Comparison of ENCODE assay signal across 14 cellular contexts in genomic region chr2:9596621-9597311, GRCh38. TPM values are rescaled to one million over a fixed set of nuclear protein-coding genes. Genes with fewer than 3 reads are reported as not detected.
DNase-seq lines count a peak whose midpoint lies in the region; ATAC-seq and TF ChIP-seq lines count a peak whose summit lies in the region.
"Had no signal": no experiment of that assay in that cellular context is flagged by ENCODE, and none has a peak within 500 bp of the region (broad histone marks: within the 10 kb centered on the region; RNA-seq: fewer than 3 reads in every experiment).

No MANE protein-coding gene starts in this region.

- peaks cover 24% of the 10 kb centered on the region for H3K4me1 ChIP-seq in foreskin keratinocyte

- ATAC-seq in naive B cell (ENCODE audit: low read depth in 2 of 2), result no peak
- ATAC-seq in GM21737 (IDR thresholded peaks at IDR 0.05; ENCODE audit: unreplicated experiment), result no peak
- no peak for ATAC-seq in foreskin keratinocyte

- H3K9me3 Mint-ChIP-seq in CD14-positive monocyte (peaks cover 4 to 20% (median 12%) of the 10 kb centered on the region in 7 donors), naive B cell (peaks cover 0 to 15% (median 9%) of the 10 kb centered on the region in 7 donors)
- peaks cover 19% of the 10 kb centered on the region for H3K9me3 Mint-ChIP-seq in activated CD4-positive, alpha-beta memory T cell treated with anti-CD3 and anti-CD28 coated beads for 36 hours

- H3K4me3 ChIP-seq in GM12864 (ENCODE audit: low read depth, low read length), result peak overlapping the region; percentile 34
- H3K4me3 ChIP-seq: tibial artery had no signal

- DNase-seq in CD14-positive monocyte (ENCODE audit: low spot score) (no peak), GM12864 (ENCODE audit: low read depth) (no peak), naive B cell (no peak), NOMO-1 treated with DMSO at 0.1 percent for 48 hours (lab: John Stamatoyannopoulos, UW; ENCODE audit: unreplicated experiment) (no peak), foreskin keratinocyte (no peak), GOT3 (lab: John Stamatoyannopoulos, UW) (no peak)
- peak; percentile 23 for DNase-seq in activated CD4-positive, alpha-beta memory T cell treated with anti-CD3 and anti-CD28 coated beads for 36 hours
- DNase-seq: activated CD8-positive, alpha-beta memory T cell treated with anti-CD3 and anti-CD28 coated beads, Interleukin-2, amount 50 U/mL, for 4 hours; dermis blood vessel endothelial cell; NCI-H1105 treated with DMSO at 0.1 percent for 48 hours; stimulated activated CD4-positive, alpha-beta T cell treated with anti-CD3 and anti-CD28 coated beads, Interleukin-15, amount 100 ng/mL, for 24 hours; tibial artery had no signal

- TF ChIP-seq CTCF in CD14-positive monocyte (IDR thresholded peaks at IDR 0.05) (no peak), GM12864 (IDR thresholded peaks at IDR 0.05; ENCODE audit: low read depth, low read length, missing control alignments) (no peak), foreskin keratinocyte (conservative IDR thresholded peaks at IDR 0.05) (no peak)

- no peak overlapping the region for H3K4me3 Mint-ChIP-seq in CD14-positive monocyte
- H3K4me3 Mint-ChIP-seq in activated CD4-positive, alpha-beta memory T cell treated with anti-CD3 and anti-CD28 coated beads for 36 hours, result peak overlapping the region; percentile 55
- H3K4me3 Mint-ChIP-seq in naive B cell, result peak overlapping the region in 7 of 8 donors; percentile 40 to 64 (median 52)

- CTCF ChIA-PET in activated CD4-positive, alpha-beta memory T cell treated with anti-CD3 and anti-CD28 coated beads for 36 hours (lab: Charles Lee), result interaction anchor here (0.6 to 3.1 kb wide), 5 partner anchors 12 to 203 kb away, joined by 3 to 16 read pairs (median 6); partner anchors contain the start of gene ADAM17

- no peaks in the 10 kb centered on the region for H3K27me3 ChIP-seq in foreskin keratinocyte
- H3K27me3 ChIP-seq: tibial artery had no signal

- H3K27ac Mint-ChIP-seq in CD14-positive monocyte (peak overlapping the region in 6 of 7 donors; percentile 38 to 87 (median 78)), naive B cell (peak overlapping the region in 5 of 6 donors; percentile 62 to 92 (median 75))
- peak overlapping the region; percentile 85 for H3K27ac Mint-ChIP-seq in activated CD4-positive, alpha-beta memory T cell treated with anti-CD3 and anti-CD28 coated beads for 36 hours

- H3K4me1 Mint-ChIP-seq in CD14-positive monocyte, result peaks cover 17% of the 10 kb centered on the region
- H3K4me1 Mint-ChIP-seq in activated CD4-positive, alpha-beta memory T cell treated with anti-CD3 and anti-CD28 coated beads for 36 hours (ENCODE audit: low read depth), result peaks cover 72% of the 10 kb centered on the region
- H3K4me1 Mint-ChIP-seq in naive B cell, result peaks cover 35 to 46% (median 38%) of the 10 kb centered on the region in 3 donors

- intact Hi-C loops in CD14-positive monocyte (cut with micrococcal nuclease), result no loop called here
- intact Hi-C loops in activated CD4-positive, alpha-beta memory T cell treated with anti-CD3 and anti-CD28 coated beads for 36 hours (cut with micrococcal nuclease), result no loop called here

- H3K27me3 Mint-ChIP-seq in CD14-positive monocyte (ENCODE audit: low read depth in 3 of 3), result no peaks in the 10 kb centered on the region
- H3K27me3 Mint-ChIP-seq in activated CD4-positive, alpha-beta memory T cell treated with anti-CD3 and anti-CD28 coated beads for 36 hours, result no peaks in the 10 kb centered on the region
- H3K27me3 Mint-ChIP-seq in naive B cell, result no peaks in the 10 kb centered on the region

- H3K36me3 Mint-ChIP-seq in CD14-positive monocyte (peaks cover 29 to 45% of the 10 kb centered on the region in 2 donors), naive B cell (peaks cover 20 to 25% of the 10 kb centered on the region in 2 donors)
- peaks cover 46% of the 10 kb centered on the region for H3K36me3 Mint-ChIP-seq in activated CD4-positive, alpha-beta memory T cell treated with anti-CD3 and anti-CD28 coated beads for 36 hours

- no peak overlapping the region for H3K27ac ChIP-seq in foreskin keratinocyte
- H3K27ac ChIP-seq: C4-2B, tibial artery had no signal

- POLR2A ChIA-PET in activated CD4-positive, alpha-beta memory T cell treated with anti-CD3 and anti-CD28 coated beads for 36 hours (lab: Charles Lee), result interaction anchor here (1.2 to 3.8 kb wide), 6 partner anchors 11 to 157 kb away, joined by 3 to 32 read pairs (median 4); partner anchors contain the start of gene YWHAQ

RNA-seq across cellular contexts. Expression of gene YWHAQ, which starts 34.0 kb away (rescaled TPM):
- polyA plus RNA-seq in CD14-positive monocyte (100 to 1,000 TPM; 165 to 173 TPM), naive B cell (ENCODE audit: low read depth in 6 of 6) (100 to 1,000 TPM; 282 to 457 (median 344) TPM), foreskin keratinocyte (265 and 322 TPM in 2 replicates)
- 100 to 1,000 TPM; 495 to 541 TPM for total RNA-seq in activated CD4-positive, alpha-beta memory T cell treated with anti-CD3 and anti-CD28 coated beads for 36 hours
- 376 and 422 TPM in 2 replicates for total RNA-seq in foreskin keratinocyte

RNA-seq across cellular contexts. Expression of gene ADAM17, which starts 41.1 kb away (rescaled TPM):
- polyA plus RNA-seq in CD14-positive monocyte (10 to 100 TPM; 30.2 to 34.8 TPM), naive B cell (ENCODE audit: low read depth in 6 of 6) (10 to 100 TPM in 5 of 6 donors, 1 to 10 TPM in 1; 9.1 to 23.8 (median 21.3) TPM), foreskin keratinocyte (8.3 and 8.8 TPM in 2 replicates)
- total RNA-seq in activated CD4-positive, alpha-beta memory T cell treated with anti-CD3 and anti-CD28 coated beads for 36 hours, result 10 to 100 TPM; 24.0 to 24.7 TPM
- 29.3 and 29.5 TPM in 2 replicates for total RNA-seq in foreskin keratinocyte

Comparison
In these comparisons a context has a peak if more than half of its experiments do, and no peak if none do; other contexts are left out.
1. H3K4me3 Mint-ChIP-seq: peak in activated CD4-positive, alpha-beta memory T cell treated with anti-CD3 and anti-CD28 coated beads for 36 hours (single experiment) and naive B cell (7 of 8); none in CD14-positive monocyte (0 of 2).
2. Peak in every context shown above with its lines, with median percentiles within 50 percentile points of each other: H3K27ac Mint-ChIP-seq.